Comparison of ENCODE assay signal across 23 cellular contexts in genomic region chr11:11818529-11819121, GRCh38.
"Had no signal": no experiment of that assay in that cellular context is flagged by ENCODE, and none has a peak within 500 bp of the region (broad histone marks: within the 10 kb centered on the region; RNA-seq: fewer than 3 reads in every experiment).

No MANE protein-coding gene starts in this region.

- H3K4me3 ChIP-seq: SJCRH30 had no signal

- H3K36me3 ChIP-seq: SJCRH30 had no signal

- H3K9me3 ChIP-seq: SJCRH30 had no signal

- H3K27ac ChIP-seq: HL-60, KMS-11, SJCRH30 had no signal

- H3K27me3 ChIP-seq: SJCRH30 had no signal

- H3K9ac ChIP-seq: KMS-11 had no signal

- DNase-seq: Kasumi-1; MM.1S; NCI-H1092 treated with DMSO at 0.1 percent for 48 hours; NCI-H1436; NCI-H187; NCI-H2029; NCI-H2081 treated with DMSO at 0.1 percent for 48 hours; NCI-H2171; NCI-H226; NCI-H446; NCI-H510A; NCI-H524 treated with DMSO at 0.1 percent for 48 hours; NCI-H69; NCI-H774; NK-92 treated with Interleukin-12 subunit alpha and Interleukin-12 subunit beta, amount 100 ng/mL, for 24 hours; PC-3; SHP77 treated with DMSO at 0.1 percent for 48 hours; SJCRH30 had no signal

- ATAC-seq: Panc1, PC-3, Right ventricle myocardium inferior, SK-N-SH treated with all-trans-retinoic acid at 6 μM for 48 hours had no signal

- H3K4me2 ChIP-seq: KMS-11 had no signal
